Comparison of ENCODE assay signal across 38 cellular contexts in the genomic region with DNA sequence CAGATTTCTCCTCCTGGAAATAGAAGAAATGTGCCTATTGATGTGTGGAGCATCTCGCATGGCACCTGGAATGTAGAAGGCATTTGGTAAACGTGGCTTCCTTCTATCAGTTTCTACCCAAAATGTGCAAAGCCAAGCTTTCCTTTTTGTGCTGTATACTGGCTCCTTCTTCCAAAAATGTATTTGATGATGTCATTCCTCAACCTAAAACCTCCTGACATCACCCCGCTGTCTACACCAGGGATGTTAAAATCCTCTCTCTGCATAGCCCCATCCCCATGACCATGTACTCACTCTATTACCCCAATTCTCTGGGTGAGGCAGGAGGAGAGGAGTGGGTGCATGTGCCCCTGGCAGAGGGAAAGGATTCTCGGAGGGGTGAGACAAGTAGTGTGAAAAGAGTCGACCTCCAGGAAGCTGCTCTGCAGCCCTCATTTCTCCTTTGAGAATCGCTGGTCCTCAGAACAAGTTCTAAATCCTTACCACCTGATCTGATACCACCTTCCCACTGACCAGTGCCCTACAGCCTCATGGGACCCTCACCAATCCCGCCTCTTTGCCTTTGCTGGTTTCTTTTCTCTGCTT. TPM values are rescaled to one million over a fixed set of nuclear protein-coding genes. Genes with fewer than 3 reads are reported as not detected.
"Had no signal": no experiment of that assay in that cellular context is flagged by ENCODE, and none has a peak within 500 bp of the region (broad histone marks: within the 10 kb centered on the region; RNA-seq: fewer than 3 reads in every experiment).

No MANE protein-coding gene starts in this region.

- ATAC-seq: activated CD4-positive, alpha-beta T cell treated with anti-CD3 and anti-CD28 coated beads for 36 hours; activated CD8-positive, alpha-beta memory T cell treated with anti-CD3 and anti-CD28 coated beads, Interleukin-2, amount 10 ng/mL, durations not matched to agents 7 days and 5 days; activated CD8-positive, alpha-beta T cell treated with anti-CD3 and anti-CD28 coated beads, Interleukin-2, amount 10 ng/mL, durations not matched to agents 7 days and 5 days; activated naive CD8-positive, alpha-beta T cell treated with anti-CD3 and anti-CD28 coated beads, Interleukin-2, amount 50 U/mL, for 24 hours; gastroesophageal sphincter; heart right ventricle had no signal

- H3K4me1 ChIP-seq: adrenal gland, breast epithelium, esophagus squamous epithelium, gastroesophageal sphincter, heart right ventricle had no signal

- H3K36me3 ChIP-seq: adrenal gland, breast epithelium, cardiac muscle cell, esophagus squamous epithelium, gastroesophageal sphincter, heart right ventricle had no signal

- H3K4me1 Mint-ChIP-seq: activated CD4-positive, alpha-beta T cell treated with anti-CD3 and anti-CD28 coated beads for 36 hours; activated CD8-positive, alpha-beta memory T cell treated with anti-CD3 and anti-CD28 coated beads, Interleukin-2, amount 10 ng/mL, durations not matched to agents 7 days and 5 days; activated naive CD8-positive, alpha-beta T cell treated with anti-CD3 and anti-CD28 coated beads, Interleukin-2, amount 50 U/mL, for 24 hours; central memory CD8-positive, alpha-beta T cell had no signal

- DNase-seq: activated CD4-positive, alpha-beta memory T cell treated with anti-CD3 and anti-CD28 coated beads for 36 hours; activated CD4-positive, alpha-beta T cell treated with anti-CD3 and anti-CD28 coated beads for 36 hours; activated CD4-positive, alpha-beta T cell treated with anti-CD3 and anti-CD28 coated beads, Interleukin-2, amount 10 ng/mL, durations not matched to agents 24 days and 14 days; activated CD4-positive, CD25-positive, alpha-beta regulatory T cell; activated CD4-positive, CD25-positive, alpha-beta regulatory T cell treated with anti-CD3 and anti-CD28 coated beads, Interleukin-2, amount 50 U/mL, for 72 hours; activated CD8-positive, alpha-beta memory T cell treated with anti-CD3 and anti-CD28 coated beads, Interleukin-2, amount 10 ng/mL, durations not matched to agents 7 days and 5 days; activated CD8-positive, alpha-beta memory T cell treated with anti-CD3 and anti-CD28 coated beads, Interleukin-2, amount 50 U/mL, for 4 hours; activated CD8-positive, alpha-beta T cell treated with anti-CD3 and anti-CD28 coated beads, Interleukin-2, amount 10 ng/mL, durations not matched to agents 7 days and 5 days; activated effector memory CD4-positive, alpha-beta T cell treated with anti-CD3 and anti-CD28 coated beads, Interleukin-2, amount 50 U/mL, for 16 hours; activated naive CD4-positive, alpha-beta T cell treated with anti-CD3 and anti-CD28 coated beads for 36 hours; activated naive CD8-positive, alpha-beta T cell treated with anti-CD3 and anti-CD28 coated beads for 36 hours; activated naive CD8-positive, alpha-beta T cell treated with anti-CD3 and anti-CD28 coated beads, Interleukin-2, amount 50 U/mL, for 24 hours; activated T-cell treated with anti-CD3 and anti-CD28 coated beads, Interleukin-2, amount 50 U/mL, for 1 hour; activated T-cell treated with anti-CD3 and anti-CD28 coated beads, Interleukin-2, amount 50 U/mL, for 48 hours; adrenal gland; amygdala; aorta; dorsolateral prefrontal cortex; effector memory CD4-positive, alpha-beta T cell; erythroblast; esophagus squamous epithelium; foreskin melanocyte; heart right ventricle; T-helper 2 cell had no signal

- H3K36me3 Mint-ChIP-seq: activated CD4-positive, alpha-beta memory T cell treated with anti-CD3 and anti-CD28 coated beads for 36 hours; activated CD8-positive, alpha-beta memory T cell treated with anti-CD3 and anti-CD28 coated beads, Interleukin-2, amount 10 ng/mL, durations not matched to agents 7 days and 5 days; activated naive CD8-positive, alpha-beta T cell treated with anti-CD3 and anti-CD28 coated beads for 36 hours; brain had no signal

- H3K27ac Mint-ChIP-seq: activated CD4-positive, alpha-beta memory T cell treated with anti-CD3 and anti-CD28 coated beads for 36 hours; activated CD4-positive, alpha-beta T cell treated with anti-CD3 and anti-CD28 coated beads for 36 hours; activated CD4-positive, alpha-beta T cell treated with anti-CD3 and anti-CD28 coated beads, Interleukin-2, amount 10 ng/mL, durations not matched to agents 24 days and 14 days; activated CD8-positive, alpha-beta memory T cell treated with anti-CD3 and anti-CD28 coated beads, Interleukin-2, amount 10 ng/mL, durations not matched to agents 7 days and 5 days; activated CD8-positive, alpha-beta T cell treated with anti-CD3 and anti-CD28 coated beads, Interleukin-2, amount 10 ng/mL, durations not matched to agents 7 days and 5 days; activated naive CD4-positive, alpha-beta T cell treated with anti-CD3 and anti-CD28 coated beads for 36 hours; activated naive CD4-positive, alpha-beta T cell treated with anti-CD3 and anti-CD28 coated beads, Interleukin-2, amount 50 U/mL, for 24 hours; activated naive CD8-positive, alpha-beta T cell treated with anti-CD3 and anti-CD28 coated beads for 36 hours; activated naive CD8-positive, alpha-beta T cell treated with anti-CD3 and anti-CD28 coated beads, Interleukin-2, amount 50 U/mL, for 24 hours; activated T-helper 1 cell treated with anti-CD3 and anti-CD28 coated beads, Interleukin-12 subunit alpha, Interleukin-12 subunit beta, Interleukin-2, Interleukin-4 antibody, amounts not matched to agents 30 ng/mL and 10 ng/mL and 1 ng/mL, durations not matched to agents 14 hours and 24 hours and 36 hours; activated T-helper 2 cell treated with anti-CD3 and anti-CD28 coated beads, Interferon-gamma antibody, Interleukin-2, Interleukin-4, amounts not matched to agents 10 μg/mL and 5 μg/mL and 100 μg/mL, durations not matched to agents 14 hours and 24 hours and 36 hours; brain; dendritic cell treated with granulocyte-macrophage colony-stimulating factor and Interleukin-4, amounts not matched to agents 40 ng/mL and 50 ng/mL, for 4 days had no signal

- H3K4me3 ChIP-seq: adrenal gland, breast epithelium, cardiac muscle cell, coronary artery, dorsolateral prefrontal cortex, esophagus squamous epithelium, gastroesophageal sphincter, heart right ventricle had no signal

- H3K27me3 ChIP-seq: adrenal gland, cardiac muscle cell had no signal

- H3K9me3 Mint-ChIP-seq: activated CD4-positive, alpha-beta memory T cell treated with anti-CD3 and anti-CD28 coated beads for 36 hours; activated naive CD4-positive, alpha-beta T cell treated with anti-CD3 and anti-CD28 coated beads for 36 hours; activated naive CD4-positive, alpha-beta T cell treated with anti-CD3 and anti-CD28 coated beads, Interleukin-2, amount 50 U/mL, for 24 hours; activated naive CD8-positive, alpha-beta T cell treated with anti-CD3 and anti-CD28 coated beads for 36 hours; activated naive CD8-positive, alpha-beta T cell treated with anti-CD3 and anti-CD28 coated beads, Interleukin-2, amount 50 U/mL, for 24 hours; central memory CD8-positive, alpha-beta T cell; dendritic cell treated with granulocyte-macrophage colony-stimulating factor and Interleukin-4, amounts not matched to agents 40 ng/mL and 50 ng/mL, for 4 days had no signal

- H3K9me3 ChIP-seq: adrenal gland, breast epithelium, esophagus squamous epithelium, gastroesophageal sphincter, heart right ventricle had no signal

- H3K4me3 Mint-ChIP-seq: activated CD4-positive, alpha-beta memory T cell treated with anti-CD3 and anti-CD28 coated beads for 36 hours; activated CD4-positive, alpha-beta T cell treated with anti-CD3 and anti-CD28 coated beads for 36 hours; activated CD4-positive, alpha-beta T cell treated with anti-CD3 and anti-CD28 coated beads, Interleukin-2, amount 10 ng/mL, durations not matched to agents 24 days and 14 days; activated CD8-positive, alpha-beta memory T cell treated with anti-CD3 and anti-CD28 coated beads, Interleukin-2, amount 10 ng/mL, durations not matched to agents 7 days and 5 days; activated CD8-positive, alpha-beta T cell treated with anti-CD3 and anti-CD28 coated beads, Interleukin-2, amount 10 ng/mL, durations not matched to agents 7 days and 5 days; activated naive CD4-positive, alpha-beta T cell treated with anti-CD3 and anti-CD28 coated beads for 36 hours; activated naive CD4-positive, alpha-beta T cell treated with anti-CD3 and anti-CD28 coated beads, Interleukin-2, amount 50 U/mL, for 24 hours; activated naive CD8-positive, alpha-beta T cell treated with anti-CD3 and anti-CD28 coated beads for 36 hours; activated naive CD8-positive, alpha-beta T cell treated with anti-CD3 and anti-CD28 coated beads, Interleukin-2, amount 50 U/mL, for 24 hours; activated T-helper 1 cell treated with anti-CD3 and anti-CD28 coated beads, Interleukin-12 subunit alpha, Interleukin-12 subunit beta, Interleukin-2, Interleukin-4 antibody, amounts not matched to agents 30 ng/mL and 10 ng/mL and 1 ng/mL, durations not matched to agents 14 hours and 24 hours and 36 hours; brain; central memory CD8-positive, alpha-beta T cell; dendritic cell treated with granulocyte-macrophage colony-stimulating factor and Interleukin-4, amounts not matched to agents 40 ng/mL and 50 ng/mL, for 4 days had no signal

- H3K27ac ChIP-seq: adrenal gland, breast epithelium, cardiac muscle cell, coronary artery, dorsolateral prefrontal cortex, esophagus squamous epithelium, gastroesophageal sphincter, heart right ventricle had no signal

RNA-seq across cellular contexts. Expression of gene UBE2QL1, which starts 58.6 kb away (rescaled TPM):
- total RNA-seq: activated CD4-positive, alpha-beta memory T cell treated with anti-CD3 and anti-CD28 coated beads for 36 hours; activated CD4-positive, alpha-beta T cell treated with anti-CD3 and anti-CD28 coated beads for 36 hours; activated CD8-positive, alpha-beta memory T cell treated with anti-CD3 and anti-CD28 coated beads for 36 hours; activated CD8-positive, alpha-beta T cell treated with anti-CD3 and anti-CD28 coated beads, Interleukin-2, amount 10 ng/mL, durations not matched to agents 7 days and 5 days; activated naive CD4-positive, alpha-beta T cell treated with anti-CD3 and anti-CD28 coated beads for 36 hours; activated naive CD8-positive, alpha-beta T cell treated with anti-CD3 and anti-CD28 coated beads for 36 hours; fibroblast of lung; fibroblast of villous mesenchyme; glomerular endothelial cell had no signal
